ENCODE assay signal across 12 cellular contexts in the genomic region with DNA sequence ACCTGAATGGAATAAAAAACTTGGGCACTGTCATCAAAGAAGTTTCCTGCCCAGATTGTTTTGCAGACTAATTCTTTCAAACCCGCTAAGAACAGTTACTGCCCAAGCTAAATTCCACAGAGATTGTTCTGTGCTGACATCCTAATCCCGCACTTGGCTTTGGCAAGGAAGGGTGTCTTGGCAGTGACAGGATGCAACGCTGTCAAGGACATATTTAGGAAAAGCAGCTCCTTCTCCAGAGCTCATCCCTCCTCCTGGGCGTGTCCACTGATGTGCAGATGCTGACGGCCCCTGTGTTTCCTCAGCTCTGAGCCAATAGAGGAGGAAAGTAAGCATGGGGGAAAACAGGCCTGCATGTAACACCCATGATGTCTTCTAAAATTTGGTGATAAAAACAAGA.
DNase-seq lines count a peak whose midpoint lies in the region; ATAC-seq and TF ChIP-seq lines count a peak whose summit lies in the region.
"Had no signal": no experiment of that assay in that cellular context is flagged by ENCODE, and none has a peak within 500 bp of the region (broad histone marks: within the 10 kb centered on the region; RNA-seq: fewer than 3 reads in every experiment).

No MANE protein-coding gene starts in this region.

- H3K9me3 ChIP-seq in SK-N-SH = no peaks in the 10 kb centered on the region
- no peaks in the 10 kb centered on the region for H3K9me3 ChIP-seq in muscle layer of colon (ENCODE audit: low read length)
- H3K9me3 ChIP-seq in aorta (ENCODE audit: control insufficient read depth, low read length) = no peaks in the 10 kb centered on the region

- no peak overlapping the region for H3K9ac ChIP-seq in SK-N-SH
- H3K9ac ChIP-seq in muscle layer of colon (ENCODE audit: low read length) = no peak overlapping the region

- H3K36me3 ChIP-seq in SK-N-SH (replicated peaks in 1 of 2; ENCODE audit: control insufficient read depth in 1 of 2, insufficient read depth in 2 of 2, low read length in 1 of 2) (no peaks in the 10 kb centered on the region), muscle layer of colon (ENCODE audit: insufficient read depth, low read length) (no peaks in the 10 kb centered on the region), aorta (ENCODE audit: control insufficient read depth in 1 of 2, insufficient read depth in 2 of 2, low read length in 1 of 2) (no peaks in the 10 kb centered on the region)

- TF ChIP-seq CTCF in SK-N-SH (IDR thresholded peaks at IDR 0.05) = no peak

- no peaks in the 10 kb centered on the region for H3K9me2 ChIP-seq in SK-N-SH

- H2AFZ ChIP-seq in SK-N-SH (ENCODE audit: low read depth) = no peak overlapping the region

- no peak for TF ChIP-seq EP300 in SK-N-SH (IDR thresholded peaks at IDR 0.05; ENCODE audit: borderline replicate concordance in 1 of 2, low read depth in 1 of 2, low read length in 1 of 2)

- DNase-seq in SK-N-SH = no peak
- DNase-seq in fibroblast of gingiva (ENCODE audit: low read depth) = peak; percentile 85
- peak in 1 of 2 donors; percentile 66 for DNase-seq in aorta
- no peak for DNase-seq in NK-92 (lab: John Stamatoyannopoulos, UW; ENCODE audit: unreplicated experiment)
- no peak for DNase-seq in HPDE6-E6E7 (ENCODE audit: extremely low spot score)
- DNase-seq: 8988T, activated T-cell treated with anti-CD3 and anti-CD28 coated beads for 4 hours, DND-41, NCI-H2029 had no signal

- H3K27ac ChIP-seq in SK-N-SH (ENCODE audit: low read depth in 2 of 2, low read length in 1 of 2) (no peak overlapping the region), muscle layer of colon (ENCODE audit: low read depth, low read length) (peak overlapping the region; percentile 66), aorta (ENCODE audit: low read depth in 1 of 2, low read length in 2 of 2) (peak overlapping the region; percentile 3 to 82)

- H3K27me3 ChIP-seq in SK-N-SH (ENCODE audit: insufficient read depth) (no peaks in the 10 kb centered on the region), muscle layer of colon (ENCODE audit: control insufficient read depth in 1 of 2, insufficient read depth in 2 of 2, low read length in 2 of 2) (no peaks in the 10 kb centered on the region), aorta (ENCODE audit: control insufficient read depth in 1 of 2, insufficient read depth in 2 of 2, low read length in 1 of 2) (no peaks in the 10 kb centered on the region)

- intact Hi-C loops in aorta (cut with DNase I) = no loop called here

- no peak overlapping the region for H3K4me3 ChIP-seq in SK-N-SH (ENCODE audit: low read depth in 2 of 2, low read length in 1 of 2)
- no peak overlapping the region for H3K4me3 ChIP-seq in muscle layer of colon (ENCODE audit: low read depth in 1 of 2, low read length in 2 of 2)
- H3K4me3 ChIP-seq in aorta (ENCODE audit: low read length in 2 of 2) = no peak overlapping the region

- H4K20me1 ChIP-seq in SK-N-SH (ENCODE audit: insufficient read depth) = no peaks in the 10 kb centered on the region

- CTCF ChIA-PET in SK-N-SH (lab: Yijun Ruan, JAX) = no interaction called here

- no peaks in the 10 kb centered on the region for H3F3A ChIP-seq in SK-N-SH (replicated peaks; ENCODE audit: insufficient read depth)

- 76% methylated on average over 5 of the region's 5 CpGs for WGBS in SK-N-SH (ENCODE audit: low lambda C conversion rate)
- WGBS in aorta, 2 donors = 16 to 18% methylated on average over 5 of the region's 5 CpGs

- no peaks in the 10 kb centered on the region for H3K79me2 ChIP-seq in SK-N-SH (ENCODE audit: insufficient read depth)

- ATAC-seq in SK-N-SH treated with all-trans-retinoic acid at 6 μM for 48 hours = peak; percentile 59
- peak; percentile 55 for ATAC-seq in aorta (ENCODE audit: low FRiP score)
- ATAC-seq in GM21526 (IDR thresholded peaks at IDR 0.05; ENCODE audit: low FRiP score, unreplicated experiment) = no peak

- TF ChIP-seq RAD21 in SK-N-SH (IDR thresholded peaks at IDR 0.05; ENCODE audit: low read length) = no peak

- POLR2A ChIA-PET in SK-N-SH (lab: Yijun Ruan, JAX) = no interaction called here

- H3K4me2 ChIP-seq in SK-N-SH = no peak overlapping the region

- peaks cover 0 to 24% of the 10 kb centered on the region in 2 experiments; a peak in 2 of 4 replicates for H3K4me1 ChIP-seq in SK-N-SH (ENCODE audit: control insufficient read depth in 1 of 2, insufficient read depth in 2 of 2, low read depth in 1 of 2, low read length in 1 of 2)
- H3K4me1 ChIP-seq in muscle layer of colon (ENCODE audit: insufficient read depth, low read length) = peaks cover 38% of the 10 kb centered on the region
- H3K4me1 ChIP-seq in aorta (ENCODE audit: control insufficient read depth in 1 of 2, insufficient read depth in 2 of 2, low read length in 2 of 2) = peaks cover 0 to 3% of the 10 kb centered on the region in 2 donors

TF ChIP-seq in SK-N-SH treated with all-trans-retinoic acid at 6 μM for 48 hours, 23 proteins besides CTCF, POLR2A, EP300 and RAD21 (continues in another document):
- no peak for TF ChIP-seq ZNF8 (CRISPR knock-in tag; IDR thresholded peaks at IDR 0.05)
- no peak for TF ChIP-seq ZNF70 (CRISPR knock-in tag; IDR thresholded peaks at IDR 0.05)
- TF ChIP-seq CSDC2 (CRISPR knock-in tag; IDR thresholded peaks at IDR 0.05) = no peak
- TF ChIP-seq BACH2 (CRISPR knock-in tag; IDR thresholded peaks at IDR 0.05; ENCODE audit: borderline replicate concordance) = no peak
- TF ChIP-seq TOX (CRISPR knock-in tag; IDR thresholded peaks at IDR 0.05; ENCODE audit: borderline replicate concordance) = no peak
- TF ChIP-seq GLIS3 (CRISPR knock-in tag; IDR thresholded peaks at IDR 0.05) = no peak
- TF ChIP-seq, protein P1, sequence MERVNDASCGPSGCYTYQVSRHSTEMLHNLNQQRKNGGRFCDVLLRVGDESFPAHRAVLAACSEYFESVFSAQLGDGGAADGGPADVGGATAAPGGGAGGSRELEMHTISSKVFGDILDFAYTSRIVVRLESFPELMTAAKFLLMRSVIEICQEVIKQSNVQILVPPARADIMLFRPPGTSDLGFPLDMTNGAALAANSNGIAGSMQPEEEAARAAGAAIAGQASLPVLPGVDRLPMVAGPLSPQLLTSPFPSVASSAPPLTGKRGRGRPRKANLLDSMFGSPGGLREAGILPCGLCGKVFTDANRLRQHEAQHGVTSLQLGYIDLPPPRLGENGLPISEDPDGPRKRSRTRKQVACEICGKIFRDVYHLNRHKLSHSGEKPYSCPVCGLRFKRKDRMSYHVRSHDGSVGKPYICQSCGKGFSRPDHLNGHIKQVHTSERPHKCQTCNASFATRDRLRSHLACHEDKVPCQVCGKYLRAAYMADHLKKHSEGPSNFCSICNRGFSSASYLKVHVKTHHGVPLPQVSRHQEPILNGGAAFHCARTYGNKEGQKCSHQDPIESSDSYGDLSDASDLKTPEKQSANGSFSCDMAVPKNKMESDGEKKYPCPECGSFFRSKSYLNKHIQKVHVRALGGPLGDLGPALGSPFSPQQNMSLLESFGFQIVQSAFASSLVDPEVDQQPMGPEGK (CRISPR knock-in tag; IDR thresholded peaks at IDR 0.05; ENCODE audit: borderline replicate concordance) = no peak
- TF ChIP-seq ZNF565 (CRISPR knock-in tag; conservative IDR thresholded peaks at IDR 0.05; ENCODE audit: low read depth) = no peak
- TF ChIP-seq PPARA (CRISPR knock-in tag; IDR thresholded peaks at IDR 0.05; ENCODE audit: borderline replicate concordance) = no peak
- TF ChIP-seq ISL1 (CRISPR knock-in tag; IDR thresholded peaks at IDR 0.05) = no peak
- no peak for TF ChIP-seq SNAI2 (CRISPR knock-in tag; IDR thresholded peaks at IDR 0.05)
- TF ChIP-seq ZFP3 (CRISPR knock-in tag; IDR thresholded peaks at IDR 0.05) = no peak

TF ChIP-seq in SK-N-SH, 30 proteins besides CTCF, POLR2A, EP300 and RAD21:
- no peak for TF ChIP-seq TEAD4 (IDR thresholded peaks at IDR 0.05; ENCODE audit: borderline replicate concordance, insufficient read depth)
- no peak for TF ChIP-seq POLR2AphosphoS5 (IDR thresholded peaks at IDR 0.05; ENCODE audit: low read depth, low read length)
- no peak for TF ChIP-seq GATA2 (CRISPR knock-in tag; IDR thresholded peaks at IDR 0.05)
- no peak for TF ChIP-seq RCOR1 (IDR thresholded peaks at IDR 0.05; ENCODE audit: low read length)
- no peak for TF ChIP-seq RFX5 (IDR thresholded peaks at IDR 0.05; ENCODE audit: low read length)
- no peak for TF ChIP-seq SIN3A (IDR thresholded peaks at IDR 0.05; ENCODE audit: borderline replicate concordance, low read depth, low read length)
- no peak for TF ChIP-seq TCF12 (IDR thresholded peaks at IDR 0.05)
- no peak for TF ChIP-seq SMC3 (IDR thresholded peaks at IDR 0.05; ENCODE audit: low read depth, low read length)
- TF ChIP-seq USF2 (IDR thresholded peaks at IDR 0.05; ENCODE audit: borderline replicate concordance, low read depth, low read length) = no peak
- TF ChIP-seq NRF1 (IDR thresholded peaks at IDR 0.05; ENCODE audit: low read depth, low read length) = no peak
- TF ChIP-seq USF1 (IDR thresholded peaks at IDR 0.05; ENCODE audit: borderline replicate concordance, low read depth) = no peak
- TF ChIP-seq JUND (IDR thresholded peaks at IDR 0.05) = no peak
- TF ChIP-seq MEF2A (IDR thresholded peaks at IDR 0.05; ENCODE audit: borderline replicate concordance, low read depth) = no peak

Comparison
In these comparisons a context has a peak if more than half of its experiments do, and no peak if none do; other contexts are left out.
1. H3K27ac ChIP-seq: peak in muscle layer of colon (single experiment) and aorta (2 of 2); none in SK-N-SH (0 of 2).